9 cellular contexts compared by ENCODE assay signal in the genomic region with DNA sequence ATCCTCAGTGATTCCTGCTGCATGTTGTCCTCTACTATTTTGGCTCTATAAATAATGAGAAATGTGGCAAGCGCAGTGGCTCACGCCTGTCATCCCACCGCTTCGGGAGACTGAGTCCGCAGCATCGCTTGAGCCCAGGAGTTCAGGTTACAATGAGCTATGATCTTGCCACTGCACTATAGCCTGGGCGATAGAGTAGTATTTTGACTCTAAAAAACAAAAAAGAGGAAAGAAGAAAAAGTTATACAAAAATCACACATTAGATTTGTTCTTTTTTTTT. TPM values are rescaled to one million over a fixed set of nuclear protein-coding genes. Genes with fewer than 3 reads are reported as not detected.
DNase-seq lines count a peak whose midpoint lies in the region; ATAC-seq and TF ChIP-seq lines count a peak whose summit lies in the region.
"Had no signal": no experiment of that assay in that cellular context is flagged by ENCODE, and none has a peak within 500 bp of the region (broad histone marks: within the 10 kb centered on the region; RNA-seq: fewer than 3 reads in every experiment).

No MANE protein-coding gene starts in this region.

- no peak for DNase-seq in activated CD4-positive, alpha-beta T cell treated with anti-CD3 and anti-CD28 coated beads, Interleukin-2, amount 10 ng/mL, durations not matched to agents 7 days and 5 days
- DNase-seq in activated CD4-positive, alpha-beta T cell treated with anti-CD3 and anti-CD28 coated beads for 48 hours: no peak
- DNase-seq in thoracic aorta (ENCODE audit: low spot score) (no peak), NCI-H510A treated with DMSO at 0.1 percent for 48 hours (lab: John Stamatoyannopoulos, UW) (no peak), NCI-H2227 treated with DMSO at 0.1 percent for 48 hours (lab: John Stamatoyannopoulos, UW) (no peak)
- DNase-seq in stimulated activated CD4-positive, alpha-beta T cell treated with anti-CD3 and anti-CD28 coated beads, Interleukin-2, amount 100 ng/mL, for 48 hours: no peak

- H3K4me3 Mint-ChIP-seq in activated CD4-positive, alpha-beta T cell treated with anti-CD3 and anti-CD28 coated beads, Interleukin-2, amount 10 ng/mL, durations not matched to agents 7 days and 5 days: peak overlapping the region; percentile 91

- TF ChIP-seq CTCF in liver (IDR thresholded peaks at IDR 0.05; ENCODE audit: low read depth, low read length, missing input control): no peak
- no peak for TF ChIP-seq CTCF in thoracic aorta (IDR thresholded peaks at IDR 0.05)

- H3K4me1 ChIP-seq in liver (ENCODE audit: control insufficient read depth in 4 of 4, insufficient read depth in 4 of 4, low read length in 3 of 4): peaks cover 12 to 37% (median 34%) of the 10 kb centered on the region in 4 donors
- H3K4me1 ChIP-seq in thoracic aorta (ENCODE audit: control insufficient read depth in 1 of 2, low read depth in 2 of 2): peaks cover 4 to 20% of the 10 kb centered on the region in 2 donors

- H3K27ac Mint-ChIP-seq in activated CD4-positive, alpha-beta T cell treated with anti-CD3 and anti-CD28 coated beads, Interleukin-2, amount 10 ng/mL, durations not matched to agents 7 days and 5 days: peak overlapping the region; percentile 98

- POLR2A ChIA-PET in activated CD4-positive, alpha-beta T cell treated with anti-CD3 and anti-CD28 coated beads, Interleukin-2, amount 10 ng/mL, durations not matched to agents 7 days and 5 days (lab: Charles Lee): interaction anchor here (1.1 kb wide), 1 partner anchor 20 kb away, joined by 5 read pairs; a partner anchor contains a TSS

- peaks cover 53% of the 10 kb centered on the region for H3K4me1 Mint-ChIP-seq in activated CD4-positive, alpha-beta T cell treated with anti-CD3 and anti-CD28 coated beads, Interleukin-2, amount 10 ng/mL, durations not matched to agents 7 days and 5 days

- H3K9me3 ChIP-seq in liver (ENCODE audit: control insufficient read depth in 4 of 4, low read length in 3 of 4) (peaks cover 0 to 4% (median under 1%) of the 10 kb centered on the region in 4 donors), thoracic aorta (no peaks in the 10 kb centered on the region)

- H3K4me3 ChIP-seq in liver (ENCODE audit: low read depth in 1 of 3, low read length in 3 of 3) (peak overlapping the region in 2 of 3 donors; percentile 34 to 46), thoracic aorta (peak overlapping the region; percentile 79)

- CTCF ChIA-PET in activated CD4-positive, alpha-beta T cell treated with anti-CD3 and anti-CD28 coated beads, Interleukin-2, amount 10 ng/mL, durations not matched to agents 7 days and 5 days (lab: Charles Lee): interaction anchor here (1.2 to 1.8 kb wide), 4 partner anchors 20 to 97 kb away, joined by 3 to 5 read pairs (median 4); a partner anchor contains a TSS

- peaks cover 29% of the 10 kb centered on the region for H3K36me3 Mint-ChIP-seq in activated CD4-positive, alpha-beta T cell treated with anti-CD3 and anti-CD28 coated beads, Interleukin-2, amount 10 ng/mL, durations not matched to agents 7 days and 5 days (ENCODE audit: low read depth)

- H3K27me3 Mint-ChIP-seq in activated CD4-positive, alpha-beta T cell treated with anti-CD3 and anti-CD28 coated beads, Interleukin-2, amount 10 ng/mL, durations not matched to agents 7 days and 5 days: no peaks in the 10 kb centered on the region

- 80 to 86% (median 84%) methylated on average over 7 of the region's 7 CpGs for WGBS in adipose tissue, 3 donors
- WGBS in liver: 93% methylated on average over 7 of the region's 7 CpGs

- no peak for ATAC-seq in thoracic aorta (ENCODE audit: insufficient number of reproducible peaks, low FRiP score, low read depth)

- peak overlapping the region; percentile 20 to 85 for H3K9ac ChIP-seq in liver (ENCODE audit: low read depth in 1 of 2, low read length in 2 of 2)

- TF ChIP-seq RAD21 in liver (IDR thresholded peaks at IDR 0.05): no peak

- H3K36me3 ChIP-seq in liver (ENCODE audit: control insufficient read depth in 4 of 4, insufficient read depth in 3 of 4, low read depth in 1 of 4, low read length in 3 of 4): no peaks in the 10 kb centered on the region
- peaks cover 8% of the 10 kb centered on the region for H3K36me3 ChIP-seq in thoracic aorta

- peak overlapping the region; percentile 56 for H3K27ac ChIP-seq in adipose tissue (ENCODE audit: low read depth, low read length)
- peak overlapping the region; percentile 82 to 83 for H3K27ac ChIP-seq in liver (ENCODE audit: low read depth in 1 of 2, low read length in 2 of 2)
- H3K27ac ChIP-seq in thoracic aorta: peak overlapping the region; percentile 68 to 77

- peaks cover 9% of the 10 kb centered on the region for H3K9me3 Mint-ChIP-seq in activated CD4-positive, alpha-beta T cell treated with anti-CD3 and anti-CD28 coated beads, Interleukin-2, amount 10 ng/mL, durations not matched to agents 7 days and 5 days

- H3K27me3 ChIP-seq in liver (ENCODE audit: control insufficient read depth in 4 of 4, insufficient read depth in 4 of 4, low read length in 3 of 4): no peaks in the 10 kb centered on the region
- H3K27me3 ChIP-seq in thoracic aorta (replicated peaks; ENCODE audit: insufficient read depth): no peaks in the 10 kb centered on the region

TF ChIP-seq in liver, 16 proteins besides CTCF, POLR2A, EP300 and RAD21:
- TF ChIP-seq, protein P1, sequence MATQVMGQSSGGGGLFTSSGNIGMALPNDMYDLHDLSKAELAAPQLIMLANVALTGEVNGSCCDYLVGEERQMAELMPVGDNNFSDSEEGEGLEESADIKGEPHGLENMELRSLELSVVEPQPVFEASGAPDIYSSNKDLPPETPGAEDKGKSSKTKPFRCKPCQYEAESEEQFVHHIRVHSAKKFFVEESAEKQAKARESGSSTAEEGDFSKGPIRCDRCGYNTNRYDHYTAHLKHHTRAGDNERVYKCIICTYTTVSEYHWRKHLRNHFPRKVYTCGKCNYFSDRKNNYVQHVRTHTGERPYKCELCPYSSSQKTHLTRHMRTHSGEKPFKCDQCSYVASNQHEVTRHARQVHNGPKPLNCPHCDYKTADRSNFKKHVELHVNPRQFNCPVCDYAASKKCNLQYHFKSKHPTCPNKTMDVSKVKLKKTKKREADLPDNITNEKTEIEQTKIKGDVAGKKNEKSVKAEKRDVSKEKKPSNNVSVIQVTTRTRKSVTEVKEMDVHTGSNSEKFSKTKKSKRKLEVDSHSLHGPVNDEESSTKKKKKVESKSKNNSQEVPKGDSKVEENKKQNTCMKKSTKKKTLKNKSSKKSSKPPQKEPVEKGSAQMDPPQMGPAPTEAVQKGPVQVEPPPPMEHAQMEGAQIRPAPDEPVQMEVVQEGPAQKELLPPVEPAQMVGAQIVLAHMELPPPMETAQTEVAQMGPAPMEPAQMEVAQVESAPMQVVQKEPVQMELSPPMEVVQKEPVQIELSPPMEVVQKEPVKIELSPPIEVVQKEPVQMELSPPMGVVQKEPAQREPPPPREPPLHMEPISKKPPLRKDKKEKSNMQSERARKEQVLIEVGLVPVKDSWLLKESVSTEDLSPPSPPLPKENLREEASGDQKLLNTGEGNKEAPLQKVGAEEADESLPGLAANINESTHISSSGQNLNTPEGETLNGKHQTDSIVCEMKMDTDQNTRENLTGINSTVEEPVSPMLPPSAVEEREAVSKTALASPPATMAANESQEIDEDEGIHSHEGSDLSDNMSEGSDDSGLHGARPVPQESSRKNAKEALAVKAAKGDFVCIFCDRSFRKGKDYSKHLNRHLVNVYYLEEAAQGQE (IDR thresholded peaks at IDR 0.05): no peak
- TF ChIP-seq, protein P2, sequence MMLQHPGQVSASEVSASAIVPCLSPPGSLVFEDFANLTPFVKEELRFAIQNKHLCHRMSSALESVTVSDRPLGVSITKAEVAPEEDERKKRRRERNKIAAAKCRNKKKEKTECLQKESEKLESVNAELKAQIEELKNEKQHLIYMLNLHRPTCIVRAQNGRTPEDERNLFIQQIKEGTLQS (IDR thresholded peaks at IDR 0.05): no peak
- TF ChIP-seq YY1 (IDR thresholded peaks at IDR 0.05): no peak

RNA-seq across cellular contexts. Expression of a gene that starts 0.8 kb away (rescaled TPM):
- total RNA-seq in activated CD4-positive, alpha-beta T cell treated with anti-CD3 and anti-CD28 coated beads, Interleukin-2, amount 10 ng/mL, durations not matched to agents 7 days and 5 days: 10 to 100 TPM; 27.5 to 28.0 TPM
- polyA plus RNA-seq in adipose tissue: 10 to 100 TPM in 2 of 3 donors, 1 to 10 TPM in 1; 6.6 to 27.6 (median 13.8) TPM
- 10 to 100 TPM; 10.2 to 21.8 TPM for total RNA-seq in liver
- polyA plus RNA-seq in liver: 10 to 100 TPM; 15.7 to 16.0 TPM
- total RNA-seq in thoracic aorta: 10 to 100 TPM; 10.7 to 23.7 TPM

RNA-seq across cellular contexts. Expression of a gene that starts 19.7 kb away (rescaled TPM):
- total RNA-seq in activated CD4-positive, alpha-beta T cell treated with anti-CD3 and anti-CD28 coated beads, Interleukin-2, amount 10 ng/mL, durations not matched to agents 7 days and 5 days: 10 to 100 TPM; 72.8 to 73.4 TPM
- polyA plus RNA-seq in adipose tissue: 10 to 100 TPM; 32.3 to 59.8 (median 55.4) TPM
- total RNA-seq in liver: 10 to 100 TPM; 24.7 to 41.5 TPM
- 10 to 100 TPM; 32.4 to 63.5 TPM for polyA plus RNA-seq in liver
- total RNA-seq in thoracic aorta: 10 to 100 TPM; 26.4 to 33.2 TPM

RNA-seq across cellular contexts. Expression of a gene that starts 39.8 kb away (rescaled TPM):
- total RNA-seq in activated CD4-positive, alpha-beta T cell treated with anti-CD3 and anti-CD28 coated beads, Interleukin-2, amount 10 ng/mL, durations not matched to agents 7 days and 5 days: 10 to 100 TPM; 35.3 to 37.8 TPM
- polyA plus RNA-seq in adipose tissue (1 to 10 TPM; 2.1 to 9.5 (median 7.4) TPM), liver (1 to 10 TPM; 1.1 to 1.2 TPM)
- total RNA-seq in liver (1 to 10 TPM; 2.3 to 3.5 TPM), thoracic aorta (10 to 100 TPM; 12.7 to 15.8 TPM)

RNA-seq across cellular contexts. Expression of a gene that starts 48.8 kb away (rescaled TPM):
- 1 to 10 TPM; 1.3 to 3.0 TPM for total RNA-seq in activated CD4-positive, alpha-beta T cell treated with anti-CD3 and anti-CD28 coated beads, Interleukin-2, amount 10 ng/mL, durations not matched to agents 7 days and 5 days
- polyA plus RNA-seq in adipose tissue: 1 to 10 TPM in 1 of 3 donors, under 1 TPM in 2; 0.31 to 2.8 (median 0.71) TPM
- total RNA-seq in liver: under 1 TPM; 0.28 to 0.75 TPM
- polyA plus RNA-seq in liver: under 1 TPM in 1 of 2 donors, not detected in 1; 0.06 TPM
- not detected for total RNA-seq in thoracic aorta
- total RNA-seq: glomerular endothelial cell had no signal

RNA-seq across cellular contexts. Expression of a gene that starts 54.7 kb away (rescaled TPM):
- 1 to 10 TPM; 6.2 to 7.3 TPM for total RNA-seq in activated CD4-positive, alpha-beta T cell treated with anti-CD3 and anti-CD28 coated beads, Interleukin-2, amount 10 ng/mL, durations not matched to agents 7 days and 5 days
- 1 to 10 TPM in 1 of 3 donors, under 1 TPM in 2; 0.67 to 1.1 (median 0.79) TPM for polyA plus RNA-seq in adipose tissue
- under 1 TPM; 0.23 to 0.75 TPM for total RNA-seq in liver
- under 1 TPM; 0.22 to 0.85 TPM for polyA plus RNA-seq in liver
- 1 to 10 TPM in 1 of 2 donors, under 1 TPM in 1; 0.27 to 2.5 TPM for total RNA-seq in thoracic aorta
